In genomic region chr11:48044577-48044976, GRCh38 we compare ENCODE assay signal across 13 cellular contexts.
DNase-seq lines count a peak whose midpoint lies in the region; ATAC-seq and TF ChIP-seq lines count a peak whose summit lies in the region.
"Had no signal": no experiment of that assay in that cellular context is flagged by ENCODE, and none has a peak within 500 bp of the region (broad histone marks: within the 10 kb centered on the region; RNA-seq: fewer than 3 reads in every experiment).

No MANE protein-coding gene starts in this region.

- peak overlapping the region; percentile 20; the same call in 1 of the 2 replicates for H3K4me3 ChIP-seq in Karpas-422 (ENCODE audit: low read length)
- no peak overlapping the region for H3K4me3 ChIP-seq in left ventricle myocardium inferior
- H3K4me3 ChIP-seq: body of pancreas had no signal

- no peak overlapping the region for H3K27ac ChIP-seq in CD4-positive, alpha-beta T cell (ENCODE audit: low read depth, low read length)
- H3K27ac ChIP-seq in Karpas-422 (ENCODE audit: low read length) = peak overlapping the region; percentile 99
- no peak overlapping the region for H3K27ac ChIP-seq in left ventricle myocardium inferior (replicated peaks)

- intact Hi-C loops in CD4-positive, alpha-beta T cell (cut with DNase I, micrococcal nuclease) = no loop called here
- intact Hi-C loops in left ventricle myocardium inferior (cut with micrococcal nuclease) = no loop called here
- intact Hi-C loops in sciatic nerve (cut with DNase I) = no loop called here

- no peak for DNase-seq in CD4-positive, alpha-beta T cell
- DNase-seq in Karpas-422 = no peak
- peak; percentile 21 for DNase-seq in left ventricle myocardium inferior
- DNase-seq in sciatic nerve (ENCODE audit: low spot score) = no peak
- no peak for DNase-seq in NCI-H69 (lab: John Stamatoyannopoulos, UW)
- DNase-seq in NCI-H2107 treated with DMSO at 0.1 percent for 48 hours (lab: John Stamatoyannopoulos, UW; ENCODE audit: unreplicated experiment) = no peak
- DNase-seq in dedifferentiated amniotic fluid mesenchymal stem cell (ENCODE audit: extremely low spot score) = no peak
- DNase-seq: KG1; NCI-H2171 treated with DMSO at 0.1 percent for 48 hours; stimulated activated CD4-positive, alpha-beta T cell treated with anti-CD3 and anti-CD28 coated beads, Interleukin-15, amount 100 ng/mL, for 24 hours had no signal

- no peaks in the 10 kb centered on the region for H3K36me3 Mint-ChIP-seq in CD4-positive, alpha-beta T cell (ENCODE audit: low read depth)

- H3K4me3 Mint-ChIP-seq in CD4-positive, alpha-beta T cell = no peak overlapping the region

- peak overlapping the region; percentile 84 for H3K27ac Mint-ChIP-seq in CD4-positive, alpha-beta T cell

- no peak for ATAC-seq in CD4-positive, alpha-beta T cell (ENCODE audit: poor library complexity)
- peak; percentile 74 for ATAC-seq in sciatic nerve
- no peak for ATAC-seq in HG02763 (IDR thresholded peaks at IDR 0.05; ENCODE audit: unreplicated experiment)
- ATAC-seq: body of pancreas, Panc1 had no signal

- CTCF ChIA-PET in CD4-positive, alpha-beta T cell (lab: Charles Lee) = interaction anchor here (1.7 kb wide), 1 partner anchor 110 kb away, joined by 6 read pairs; no protein-coding TSS in a partner anchor

- peaks cover 98% of the 10 kb centered on the region for H3K4me1 ChIP-seq in Karpas-422 (ENCODE audit: low read length)
- no peaks in the 10 kb centered on the region for H3K4me1 ChIP-seq in left ventricle myocardium inferior

- H3K79me2 ChIP-seq in Karpas-422 (ENCODE audit: low read length) = peaks cover 98% of the 10 kb centered on the region

- H2AFZ ChIP-seq in Karpas-422 (ENCODE audit: low read length) = no peak overlapping the region

- peaks cover 5% of the 10 kb centered on the region; the same call in 1 of the 2 replicates for H4K20me1 ChIP-seq in Karpas-422 (ENCODE audit: insufficient read depth, low read depth, low read length)

- no peaks in the 10 kb centered on the region for H3K9me3 Mint-ChIP-seq in CD4-positive, alpha-beta T cell

- H3K36me3 ChIP-seq in Karpas-422 (ENCODE audit: insufficient read depth, low read length) (peaks cover 27% of the 10 kb centered on the region), left ventricle myocardium inferior (no peaks in the 10 kb centered on the region)

- no peaks in the 10 kb centered on the region for H3K27me3 ChIP-seq in CD4-positive, alpha-beta T cell (ENCODE audit: control insufficient read depth, insufficient read depth, low read length)
- H3K27me3 ChIP-seq in Karpas-422 (ENCODE audit: low read length) (no peaks in the 10 kb centered on the region), left ventricle myocardium inferior (ENCODE audit: low read depth) (no peaks in the 10 kb centered on the region)
- H3K27me3 ChIP-seq: body of pancreas had no signal

- no peaks in the 10 kb centered on the region for H3K27me3 Mint-ChIP-seq in CD4-positive, alpha-beta T cell

- POLR2A ChIA-PET in CD4-positive, alpha-beta T cell (lab: Charles Lee) = interaction anchor here (0.6 to 3.5 kb wide), 6 partner anchors 11 to 258 kb away, joined by 3 to 28 read pairs (median 4); no protein-coding TSS in a partner anchor

- no peaks in the 10 kb centered on the region for H3K9me3 ChIP-seq in CD4-positive, alpha-beta T cell (ENCODE audit: control insufficient read depth, low read length)
- H3K9me3 ChIP-seq in Karpas-422 (ENCODE audit: low read length) = no peaks in the 10 kb centered on the region
- no peaks in the 10 kb centered on the region for H3K9me3 ChIP-seq in left ventricle myocardium inferior (replicated peaks)
- H3K9me3 ChIP-seq: body of pancreas had no signal

- TF ChIP-seq CTCF in CD4-positive, alpha-beta T cell (IDR thresholded peaks at IDR 0.05) = no peak
- TF ChIP-seq CTCF in left ventricle myocardium inferior (IDR thresholded peaks at IDR 0.05; ENCODE audit: borderline replicate concordance) = no peak

- H3K9ac ChIP-seq in Karpas-422 (ENCODE audit: low read length) = peak overlapping the region; percentile 60

- peak overlapping the region; percentile 61 for H3K4me2 ChIP-seq in Karpas-422 (ENCODE audit: low read depth, low read length, poor library complexity, severe bottlenecking)

- no peaks in the 10 kb centered on the region for H3K9me2 ChIP-seq in Karpas-422 (replicated peaks; ENCODE audit: insufficient read depth, low read length)

- H3K4me1 Mint-ChIP-seq in CD4-positive, alpha-beta T cell (ENCODE audit: low read depth) = peaks cover 75% of the 10 kb centered on the region
